Comparison of ENCODE assay signal across 1 cellular context in the genomic region with DNA sequence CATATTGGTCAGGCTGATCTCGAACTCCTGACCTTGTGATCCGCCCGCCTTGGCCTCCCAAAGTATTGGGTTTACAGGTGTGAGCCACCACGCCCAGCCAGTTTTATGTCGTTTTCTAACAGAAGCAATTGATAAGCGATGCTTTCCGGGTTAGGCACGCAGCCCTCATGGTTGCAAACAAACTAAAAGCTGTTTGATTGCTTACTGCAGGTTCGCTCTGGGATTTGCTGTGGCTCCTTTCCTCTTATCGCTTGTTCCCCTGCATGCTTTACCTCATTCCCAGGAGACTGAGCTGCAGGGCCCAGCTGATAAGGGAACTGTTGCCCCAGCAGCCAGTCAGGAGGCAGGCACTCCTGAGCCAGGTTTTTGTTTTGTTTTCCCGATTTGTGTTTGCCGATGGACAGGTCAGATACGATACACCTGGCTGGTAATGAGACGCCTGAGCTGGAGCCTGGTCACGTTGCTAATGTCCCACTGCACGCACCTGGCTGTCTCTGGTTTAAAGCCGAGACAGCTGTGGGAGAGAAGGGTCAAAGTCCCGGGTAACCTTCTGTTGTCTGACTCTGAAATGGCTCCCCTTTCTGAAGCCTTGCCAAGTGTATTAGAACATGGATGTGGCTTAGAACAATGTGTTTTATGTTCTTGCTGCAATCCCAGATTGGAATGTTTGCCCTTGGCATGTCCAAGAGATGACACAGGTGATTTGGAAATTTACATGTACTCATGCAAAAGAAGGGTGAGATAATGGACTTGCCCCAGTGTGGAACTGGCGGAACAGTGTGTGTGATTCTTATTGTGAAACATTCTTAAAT.
TF ChIP-seq lines count a peak whose summit lies in the region.

No MANE protein-coding gene starts in this region.

TF ChIP-seq in HepG2, 621 proteins besides CTCF, POLR2A, EP300 and RAD21 (continued from another document and continues in another):
- TF ChIP-seq, protein P1, sequence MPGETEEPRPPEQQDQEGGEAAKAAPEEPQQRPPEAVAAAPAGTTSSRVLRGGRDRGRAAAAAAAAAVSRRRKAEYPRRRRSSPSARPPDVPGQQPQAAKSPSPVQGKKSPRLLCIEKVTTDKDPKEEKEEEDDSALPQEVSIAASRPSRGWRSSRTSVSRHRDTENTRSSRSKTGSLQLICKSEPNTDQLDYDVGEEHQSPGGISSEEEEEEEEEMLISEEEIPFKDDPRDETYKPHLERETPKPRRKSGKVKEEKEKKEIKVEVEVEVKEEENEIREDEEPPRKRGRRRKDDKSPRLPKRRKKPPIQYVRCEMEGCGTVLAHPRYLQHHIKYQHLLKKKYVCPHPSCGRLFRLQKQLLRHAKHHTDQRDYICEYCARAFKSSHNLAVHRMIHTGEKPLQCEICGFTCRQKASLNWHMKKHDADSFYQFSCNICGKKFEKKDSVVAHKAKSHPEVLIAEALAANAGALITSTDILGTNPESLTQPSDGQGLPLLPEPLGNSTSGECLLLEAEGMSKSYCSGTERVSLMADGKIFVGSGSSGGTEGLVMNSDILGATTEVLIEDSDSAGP (CRISPR knock-in tag; IDR thresholded peaks at IDR 0.05; ENCODE audit: borderline replicate concordance) = peak; percentile 96
- TF ChIP-seq, protein P2, sequence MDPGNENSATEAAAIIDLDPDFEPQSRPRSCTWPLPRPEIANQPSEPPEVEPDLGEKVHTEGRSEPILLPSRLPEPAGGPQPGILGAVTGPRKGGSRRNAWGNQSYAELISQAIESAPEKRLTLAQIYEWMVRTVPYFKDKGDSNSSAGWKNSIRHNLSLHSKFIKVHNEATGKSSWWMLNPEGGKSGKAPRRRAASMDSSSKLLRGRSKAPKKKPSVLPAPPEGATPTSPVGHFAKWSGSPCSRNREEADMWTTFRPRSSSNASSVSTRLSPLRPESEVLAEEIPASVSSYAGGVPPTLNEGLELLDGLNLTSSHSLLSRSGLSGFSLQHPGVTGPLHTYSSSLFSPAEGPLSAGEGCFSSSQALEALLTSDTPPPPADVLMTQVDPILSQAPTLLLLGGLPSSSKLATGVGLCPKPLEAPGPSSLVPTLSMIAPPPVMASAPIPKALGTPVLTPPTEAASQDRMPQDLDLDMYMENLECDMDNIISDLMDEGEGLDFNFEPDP (CRISPR knock-in tag; conservative IDR thresholded peaks at IDR 0.05) = 0 out of 2 replicates have a peak, but pooled peaks have one; percentile 73
- TF ChIP-seq, protein P3, sequence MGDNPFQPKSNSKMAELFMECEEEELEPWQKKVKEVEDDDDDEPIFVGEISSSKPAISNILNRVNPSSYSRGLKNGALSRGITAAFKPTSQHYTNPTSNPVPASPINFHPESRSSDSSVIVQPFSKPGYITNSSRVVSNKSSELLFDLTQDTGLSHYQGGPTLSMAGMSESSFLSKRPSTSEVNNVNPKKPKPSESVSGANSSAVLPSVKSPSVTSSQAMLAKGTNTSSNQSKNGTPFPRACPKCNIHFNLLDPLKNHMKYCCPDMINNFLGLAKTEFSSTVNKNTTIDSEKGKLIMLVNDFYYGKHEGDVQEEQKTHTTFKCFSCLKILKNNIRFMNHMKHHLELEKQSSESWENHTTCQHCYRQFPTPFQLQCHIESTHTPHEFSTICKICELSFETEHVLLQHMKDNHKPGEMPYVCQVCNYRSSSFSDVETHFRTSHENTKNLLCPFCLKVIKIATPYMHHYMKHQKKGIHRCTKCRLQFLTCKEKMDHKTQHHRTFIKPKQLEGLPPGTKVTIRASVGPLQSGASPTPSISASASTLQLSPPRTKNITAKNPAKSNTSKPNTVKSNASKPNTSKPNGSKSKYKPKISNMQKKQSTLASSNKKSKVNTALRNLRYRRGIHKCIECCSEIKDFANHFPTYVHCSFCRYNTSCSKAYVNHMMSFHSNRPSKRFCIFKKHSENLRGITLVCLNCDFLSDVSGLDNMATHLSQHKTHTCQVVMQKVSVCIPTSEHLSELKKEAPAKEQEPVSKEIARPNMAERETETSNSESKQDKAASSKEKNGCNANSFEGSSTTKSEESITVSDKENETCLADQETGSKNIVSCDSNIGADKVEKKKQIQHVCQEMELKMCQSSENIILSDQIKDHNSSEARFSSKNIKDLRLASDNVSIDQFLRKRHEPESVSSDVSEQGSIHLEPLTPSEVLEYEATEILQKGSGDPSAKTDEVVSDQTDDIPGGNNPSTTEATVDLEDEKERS (CRISPR knock-in tag; IDR thresholded peaks at IDR 0.05) = peak; percentile 91; the same call in 1 of the 2 replicates
- TF ChIP-seq, protein P4, sequence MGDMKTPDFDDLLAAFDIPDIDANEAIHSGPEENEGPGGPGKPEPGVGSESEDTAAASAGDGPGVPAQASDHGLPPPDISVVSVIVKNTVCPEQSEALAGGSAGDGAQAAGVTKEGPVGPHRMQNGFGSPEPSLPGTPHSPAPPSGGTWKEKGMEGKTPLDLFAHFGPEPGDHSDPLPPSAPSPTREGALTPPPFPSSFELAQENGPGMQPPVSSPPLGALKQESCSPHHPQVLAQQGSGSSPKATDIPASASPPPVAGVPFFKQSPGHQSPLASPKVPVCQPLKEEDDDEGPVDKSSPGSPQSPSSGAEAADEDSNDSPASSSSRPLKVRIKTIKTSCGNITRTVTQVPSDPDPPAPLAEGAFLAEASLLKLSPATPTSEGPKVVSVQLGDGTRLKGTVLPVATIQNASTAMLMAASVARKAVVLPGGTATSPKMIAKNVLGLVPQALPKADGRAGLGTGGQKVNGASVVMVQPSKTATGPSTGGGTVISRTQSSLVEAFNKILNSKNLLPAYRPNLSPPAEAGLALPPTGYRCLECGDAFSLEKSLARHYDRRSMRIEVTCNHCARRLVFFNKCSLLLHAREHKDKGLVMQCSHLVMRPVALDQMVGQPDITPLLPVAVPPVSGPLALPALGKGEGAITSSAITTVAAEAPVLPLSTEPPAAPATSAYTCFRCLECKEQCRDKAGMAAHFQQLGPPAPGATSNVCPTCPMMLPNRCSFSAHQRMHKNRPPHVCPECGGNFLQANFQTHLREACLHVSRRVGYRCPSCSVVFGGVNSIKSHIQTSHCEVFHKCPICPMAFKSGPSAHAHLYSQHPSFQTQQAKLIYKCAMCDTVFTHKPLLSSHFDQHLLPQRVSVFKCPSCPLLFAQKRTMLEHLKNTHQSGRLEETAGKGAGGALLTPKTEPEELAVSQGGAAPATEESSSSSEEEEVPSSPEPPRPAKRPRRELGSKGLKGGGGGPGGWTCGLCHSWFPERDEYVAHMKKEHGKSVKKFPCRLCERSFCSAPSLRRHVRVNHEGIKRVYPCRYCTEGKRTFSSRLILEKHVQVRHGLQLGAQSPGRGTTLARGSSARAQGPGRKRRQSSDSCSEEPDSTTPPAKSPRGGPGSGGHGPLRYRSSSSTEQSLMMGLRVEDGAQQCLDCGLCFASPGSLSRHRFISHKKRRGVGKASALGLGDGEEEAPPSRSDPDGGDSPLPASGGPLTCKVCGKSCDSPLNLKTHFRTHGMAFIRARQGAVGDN (CRISPR knock-in tag; IDR thresholded peaks at IDR 0.05) = peak; percentile 94
- TF ChIP-seq ARNT (IDR thresholded peaks at IDR 0.05) (no peak), ATAD3A (CRISPR knock-in tag; IDR thresholded peaks at IDR 0.05) (no peak), IRX3 (CRISPR knock-in tag; IDR thresholded peaks at IDR 0.05; ENCODE audit: borderline replicate concordance, low read depth) (peak; percentile 81; the same call in 1 of the 2 replicates), ZNF451 (CRISPR knock-in tag; IDR thresholded peaks at IDR 0.05) (peak; percentile 75; the same call in 1 of the 2 replicates), ZNF101 (CRISPR knock-in tag; IDR thresholded peaks at IDR 0.05; ENCODE audit: borderline replicate concordance, low read depth) (no peak), TCF7 (IDR thresholded peaks at IDR 0.05; ENCODE audit: low read depth) (peak; percentile 88), IKZF1 (IDR thresholded peaks at IDR 0.05) (no peak), HNRNPLL (IDR thresholded peaks at IDR 0.05; ENCODE audit: low read depth, low read length, poor library complexity, severe bottlenecking) (no peak), JUN (CRISPR knock-in tag; IDR thresholded peaks at IDR 0.05) (peak; percentile 93), HIVEP1 (CRISPR knock-in tag; IDR thresholded peaks at IDR 0.05) (peak; percentile 94), ZNF839 (CRISPR knock-in tag; IDR thresholded peaks at IDR 0.05; ENCODE audit: borderline replicate concordance) (0 out of 2 replicates have a peak, but pooled peaks have one; percentile 29), SALL1 (CRISPR knock-in tag; IDR thresholded peaks at IDR 0.05) (peak; percentile 100), KAT8 (CRISPR knock-in tag; IDR thresholded peaks at IDR 0.05) (peak; percentile 95), ZNF567 (CRISPR knock-in tag; IDR thresholded peaks at IDR 0.05; ENCODE audit: borderline replicate concordance) (peak; percentile 80; the same call in 1 of the 2 replicates), SP1 (IDR thresholded peaks at IDR 0.05) (no peak), SP1 (CRISPR knock-in tag; IDR thresholded peaks at IDR 0.05) (peak; percentile 31)
- TF ChIP-seq, protein P5, sequence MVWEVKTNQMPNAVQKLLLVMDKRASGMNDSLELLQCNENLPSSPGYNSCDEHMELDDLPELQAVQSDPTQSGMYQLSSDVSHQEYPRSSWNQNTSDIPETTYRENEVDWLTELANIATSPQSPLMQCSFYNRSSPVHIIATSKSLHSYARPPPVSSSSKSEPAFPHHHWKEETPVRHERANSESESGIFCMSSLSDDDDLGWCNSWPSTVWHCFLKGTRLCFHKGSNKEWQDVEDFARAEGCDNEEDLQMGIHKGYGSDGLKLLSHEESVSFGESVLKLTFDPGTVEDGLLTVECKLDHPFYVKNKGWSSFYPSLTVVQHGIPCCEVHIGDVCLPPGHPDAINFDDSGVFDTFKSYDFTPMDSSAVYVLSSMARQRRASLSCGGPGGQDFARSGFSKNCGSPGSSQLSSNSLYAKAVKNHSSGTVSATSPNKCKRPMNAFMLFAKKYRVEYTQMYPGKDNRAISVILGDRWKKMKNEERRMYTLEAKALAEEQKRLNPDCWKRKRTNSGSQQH (CRISPR knock-in tag; IDR thresholded peaks at IDR 0.05; ENCODE audit: low read depth) = no peak; the same call in 1 of the 2 replicates
- TF ChIP-seq, protein P6, sequence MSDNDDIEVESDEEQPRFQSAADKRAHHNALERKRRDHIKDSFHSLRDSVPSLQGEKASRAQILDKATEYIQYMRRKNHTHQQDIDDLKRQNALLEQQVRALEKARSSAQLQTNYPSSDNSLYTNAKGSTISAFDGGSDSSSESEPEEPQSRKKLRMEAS (IDR thresholded peaks at IDR 0.05) = peak; percentile 92
- TF ChIP-seq, protein P7, sequence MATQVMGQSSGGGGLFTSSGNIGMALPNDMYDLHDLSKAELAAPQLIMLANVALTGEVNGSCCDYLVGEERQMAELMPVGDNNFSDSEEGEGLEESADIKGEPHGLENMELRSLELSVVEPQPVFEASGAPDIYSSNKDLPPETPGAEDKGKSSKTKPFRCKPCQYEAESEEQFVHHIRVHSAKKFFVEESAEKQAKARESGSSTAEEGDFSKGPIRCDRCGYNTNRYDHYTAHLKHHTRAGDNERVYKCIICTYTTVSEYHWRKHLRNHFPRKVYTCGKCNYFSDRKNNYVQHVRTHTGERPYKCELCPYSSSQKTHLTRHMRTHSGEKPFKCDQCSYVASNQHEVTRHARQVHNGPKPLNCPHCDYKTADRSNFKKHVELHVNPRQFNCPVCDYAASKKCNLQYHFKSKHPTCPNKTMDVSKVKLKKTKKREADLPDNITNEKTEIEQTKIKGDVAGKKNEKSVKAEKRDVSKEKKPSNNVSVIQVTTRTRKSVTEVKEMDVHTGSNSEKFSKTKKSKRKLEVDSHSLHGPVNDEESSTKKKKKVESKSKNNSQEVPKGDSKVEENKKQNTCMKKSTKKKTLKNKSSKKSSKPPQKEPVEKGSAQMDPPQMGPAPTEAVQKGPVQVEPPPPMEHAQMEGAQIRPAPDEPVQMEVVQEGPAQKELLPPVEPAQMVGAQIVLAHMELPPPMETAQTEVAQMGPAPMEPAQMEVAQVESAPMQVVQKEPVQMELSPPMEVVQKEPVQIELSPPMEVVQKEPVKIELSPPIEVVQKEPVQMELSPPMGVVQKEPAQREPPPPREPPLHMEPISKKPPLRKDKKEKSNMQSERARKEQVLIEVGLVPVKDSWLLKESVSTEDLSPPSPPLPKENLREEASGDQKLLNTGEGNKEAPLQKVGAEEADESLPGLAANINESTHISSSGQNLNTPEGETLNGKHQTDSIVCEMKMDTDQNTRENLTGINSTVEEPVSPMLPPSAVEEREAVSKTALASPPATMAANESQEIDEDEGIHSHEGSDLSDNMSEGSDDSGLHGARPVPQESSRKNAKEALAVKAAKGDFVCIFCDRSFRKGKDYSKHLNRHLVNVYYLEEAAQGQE (IDR thresholded peaks at IDR 0.05; ENCODE audit: borderline replicate concordance in 1 of 2, low read depth in 1 of 2, low read length in 2 of 2) = peak in 1 of 2 experiments; percentile 47; a peak in 2 of 4 replicates
- TF ChIP-seq, protein P8, sequence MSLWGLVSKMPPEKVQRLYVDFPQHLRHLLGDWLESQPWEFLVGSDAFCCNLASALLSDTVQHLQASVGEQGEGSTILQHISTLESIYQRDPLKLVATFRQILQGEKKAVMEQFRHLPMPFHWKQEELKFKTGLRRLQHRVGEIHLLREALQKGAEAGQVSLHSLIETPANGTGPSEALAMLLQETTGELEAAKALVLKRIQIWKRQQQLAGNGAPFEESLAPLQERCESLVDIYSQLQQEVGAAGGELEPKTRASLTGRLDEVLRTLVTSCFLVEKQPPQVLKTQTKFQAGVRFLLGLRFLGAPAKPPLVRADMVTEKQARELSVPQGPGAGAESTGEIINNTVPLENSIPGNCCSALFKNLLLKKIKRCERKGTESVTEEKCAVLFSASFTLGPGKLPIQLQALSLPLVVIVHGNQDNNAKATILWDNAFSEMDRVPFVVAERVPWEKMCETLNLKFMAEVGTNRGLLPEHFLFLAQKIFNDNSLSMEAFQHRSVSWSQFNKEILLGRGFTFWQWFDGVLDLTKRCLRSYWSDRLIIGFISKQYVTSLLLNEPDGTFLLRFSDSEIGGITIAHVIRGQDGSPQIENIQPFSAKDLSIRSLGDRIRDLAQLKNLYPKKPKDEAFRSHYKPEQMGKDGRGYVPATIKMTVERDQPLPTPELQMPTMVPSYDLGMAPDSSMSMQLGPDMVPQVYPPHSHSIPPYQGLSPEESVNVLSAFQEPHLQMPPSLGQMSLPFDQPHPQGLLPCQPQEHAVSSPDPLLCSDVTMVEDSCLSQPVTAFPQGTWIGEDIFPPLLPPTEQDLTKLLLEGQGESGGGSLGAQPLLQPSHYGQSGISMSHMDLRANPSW (CRISPR knock-in tag; IDR thresholded peaks at IDR 0.05; ENCODE audit: borderline replicate concordance) = peak; percentile 93
- TF ChIP-seq, protein P9, sequence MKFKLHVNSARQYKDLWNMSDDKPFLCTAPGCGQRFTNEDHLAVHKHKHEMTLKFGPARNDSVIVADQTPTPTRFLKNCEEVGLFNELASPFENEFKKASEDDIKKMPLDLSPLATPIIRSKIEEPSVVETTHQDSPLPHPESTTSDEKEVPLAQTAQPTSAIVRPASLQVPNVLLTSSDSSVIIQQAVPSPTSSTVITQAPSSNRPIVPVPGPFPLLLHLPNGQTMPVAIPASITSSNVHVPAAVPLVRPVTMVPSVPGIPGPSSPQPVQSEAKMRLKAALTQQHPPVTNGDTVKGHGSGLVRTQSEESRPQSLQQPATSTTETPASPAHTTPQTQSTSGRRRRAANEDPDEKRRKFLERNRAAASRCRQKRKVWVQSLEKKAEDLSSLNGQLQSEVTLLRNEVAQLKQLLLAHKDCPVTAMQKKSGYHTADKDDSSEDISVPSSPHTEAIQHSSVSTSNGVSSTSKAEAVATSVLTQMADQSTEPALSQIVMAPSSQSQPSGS (CRISPR knock-in tag; IDR thresholded peaks at IDR 0.05) = peak; percentile 90
